Comparison of ENCODE assay signal across 20 cellular contexts in genomic region chr12:3123729-3124128, GRCh38. TPM values are rescaled to one million over a fixed set of nuclear protein-coding genes. Genes with fewer than 3 reads are reported as not detected.
A peak's percentile ranks its signal among the peaks of the same experiment; 100 is the strongest.
DNase-seq lines count a peak whose midpoint lies in the region; ATAC-seq, FAIRE-seq and TF ChIP-seq lines count a peak whose summit lies in the region.
"Had no signal": no experiment of that assay in that cellular context is flagged by ENCODE, and none has a peak within 500 bp of the region (broad histone marks: within the 10 kb centered on the region; RNA-seq: fewer than 3 reads in every experiment).

No MANE protein-coding gene starts in this region.

- no peaks in the 10 kb centered on the region for H3K27me3 ChIP-seq in HepG2 (ENCODE audit: control insufficient read depth in 1 of 2, insufficient read depth in 2 of 2, low read length in 2 of 2)
- H3K27me3 ChIP-seq in right lobe of liver: no peaks in the 10 kb centered on the region
- H3K27me3 ChIP-seq in astrocyte (ENCODE audit: insufficient read depth, low read length): no peaks in the 10 kb centered on the region

- no peak for FAIRE-seq in HepG2 (lab: Jason Lieb, UNC)
- FAIRE-seq in astrocyte (lab: Jason Lieb, UNC): no peak
- FAIRE-seq: GM19239 had no signal

- ATAC-seq in HepG2 (no peak), right lobe of liver (no peak)
- ATAC-seq: activated CD8-positive, alpha-beta T cell treated with anti-CD3 and anti-CD28 coated beads, Interleukin-2, amount 10 ng/mL, durations not matched to agents 7 days and 5 days; activated naive CD8-positive, alpha-beta T cell treated with anti-CD3 and anti-CD28 coated beads, Interleukin-2, amount 50 U/mL, for 24 hours; T-helper 17 cell had no signal

- H2AFZ ChIP-seq in HepG2 (ENCODE audit: low read length): no peak overlapping the region
- no peak overlapping the region for H2AFZ ChIP-seq in astrocyte (ENCODE audit: low read depth, low read length)

- DNase-seq in HepG2 (ENCODE audit: low spot score) (no peak), right lobe of liver (no peak), astrocyte (ENCODE audit: low read depth) (peak; percentile 41), iris pigment epithelial cell (ENCODE audit: low read depth) (peak; percentile 36), glutamatergic neuron (no peak), KG1 (lab: John Stamatoyannopoulos, UW) (no peak), AG08396 (ENCODE audit: low spot score) (no peak)
- no peak for DNase-seq in activated T-cell treated with anti-CD3 and anti-CD28 coated beads, Interleukin-2, amount 50 U/mL, for 1 hour
- DNase-seq: activated B cell treated with CpG ODN at 0.5 μM for 24 hours; activated CD8-positive, alpha-beta T cell treated with anti-CD3 and anti-CD28 coated beads, Interleukin-2, amount 10 ng/mL, durations not matched to agents 7 days and 5 days; activated naive CD8-positive, alpha-beta T cell treated with anti-CD3 and anti-CD28 coated beads, Interleukin-2, amount 50 U/mL, for 24 hours; effector CD4-positive, alpha-beta T cell; NCI-H2029; SHP77; stimulated activated naive CD4-positive, alpha-beta T cell; T-helper 17 cell had no signal

- H3K27ac Mint-ChIP-seq in astrocyte (ENCODE audit: unreplicated experiment) (no peak overlapping the region), glutamatergic neuron (ENCODE audit: unreplicated experiment) (no peak overlapping the region)
- H3K27ac Mint-ChIP-seq: activated B cell treated with CpG ODN at 0.5 μM for 24 hours; activated CD8-positive, alpha-beta T cell treated with anti-CD3 and anti-CD28 coated beads, Interleukin-2, amount 10 ng/mL, durations not matched to agents 7 days and 5 days; activated naive CD8-positive, alpha-beta T cell treated with anti-CD3 and anti-CD28 coated beads, Interleukin-2, amount 50 U/mL, for 24 hours; activated T-helper 1 cell treated with anti-CD3 and anti-CD28 coated beads, Interleukin-12 subunit alpha, Interleukin-12 subunit beta, Interleukin-2, Interleukin-4 antibody, amounts not matched to agents 30 ng/mL and 10 ng/mL and 1 ng/mL, durations not matched to agents 14 hours and 24 hours and 36 hours; T-helper 17 cell; type B pancreatic cell had no signal

- intact Hi-C loops in HepG2 (cut with micrococcal nuclease; ENCODE audit: unreplicated experiment) (no loop called here), right lobe of liver (cut with DNase I) (no loop called here)

- peaks cover 4% of the 10 kb centered on the region for H3K9me3 Mint-ChIP-seq in astrocyte (ENCODE audit: unreplicated experiment)
- no peaks in the 10 kb centered on the region for H3K9me3 Mint-ChIP-seq in glutamatergic neuron (ENCODE audit: unreplicated experiment)
- H3K9me3 Mint-ChIP-seq: activated B cell treated with CpG ODN at 0.5 μM for 24 hours; activated naive CD8-positive, alpha-beta T cell treated with anti-CD3 and anti-CD28 coated beads, Interleukin-2, amount 50 U/mL, for 24 hours had no signal

- H3K4me3 Mint-ChIP-seq in astrocyte (ENCODE audit: unreplicated experiment) (no peak overlapping the region), glutamatergic neuron (ENCODE audit: unreplicated experiment) (no peak overlapping the region)
- H3K4me3 Mint-ChIP-seq: activated B cell treated with CpG ODN at 0.5 μM for 24 hours; activated CD8-positive, alpha-beta T cell treated with anti-CD3 and anti-CD28 coated beads, Interleukin-2, amount 10 ng/mL, durations not matched to agents 7 days and 5 days; activated naive CD8-positive, alpha-beta T cell treated with anti-CD3 and anti-CD28 coated beads, Interleukin-2, amount 50 U/mL, for 24 hours; activated T-helper 1 cell treated with anti-CD3 and anti-CD28 coated beads, Interleukin-12 subunit alpha, Interleukin-12 subunit beta, Interleukin-2, Interleukin-4 antibody, amounts not matched to agents 30 ng/mL and 10 ng/mL and 1 ng/mL, durations not matched to agents 14 hours and 24 hours and 36 hours; nephron; T-helper 17 cell; type B pancreatic cell had no signal

- WGBS in HepG2 (ENCODE audit: low lambda C conversion rate): 68% methylated on average over 4 of the region's 4 CpGs
- WGBS in right lobe of liver (ENCODE audit: insufficient coverage, low coverage, low lambda C conversion rate, missing lambda C conversion rate): 61% methylated on average over 4 of the region's 4 CpGs

- H3K36me3 Mint-ChIP-seq in astrocyte (ENCODE audit: low read depth, unreplicated experiment): no peaks in the 10 kb centered on the region
- peaks cover 6% of the 10 kb centered on the region for H3K36me3 Mint-ChIP-seq in glutamatergic neuron (ENCODE audit: unreplicated experiment)

- no peaks in the 10 kb centered on the region; the same call in 1 of the 2 replicates for H4K20me1 ChIP-seq in HepG2 (ENCODE audit: insufficient read depth, low read length)
- H4K20me1 ChIP-seq in astrocyte (ENCODE audit: insufficient read depth, low read length): peaks cover 24% of the 10 kb centered on the region

- no TSS peak for BruUV-seq in HepG2 (replicated peaks; lab: Mats Ljungman, UMichigan)

- no peak overlapping the region for H3K9ac ChIP-seq in HepG2 (ENCODE audit: insufficient read depth, low read depth, low read length)
- H3K9ac ChIP-seq in astrocyte (ENCODE audit: low read length): no peak overlapping the region

- H3K27me3 Mint-ChIP-seq in astrocyte (ENCODE audit: low read depth, unreplicated experiment) (peaks cover 3% of the 10 kb centered on the region), glutamatergic neuron (ENCODE audit: unreplicated experiment) (peaks cover 9% of the 10 kb centered on the region)
- H3K27me3 Mint-ChIP-seq: type B pancreatic cell had no signal

- H3K4me1 Mint-ChIP-seq in astrocyte (ENCODE audit: low read depth, unreplicated experiment) (peaks cover 22% of the 10 kb centered on the region), glutamatergic neuron (ENCODE audit: low read depth, unreplicated experiment) (peaks cover 24% of the 10 kb centered on the region)
- H3K4me1 Mint-ChIP-seq: activated B cell treated with CpG ODN at 0.5 μM for 24 hours had no signal

- in situ Hi-C loops in HepG2 (cut with HindIII; ENCODE audit: extremely low pct_ligation_motif_present, low pct_unique_long_range_greater_than_20kb): no loop called here

- no peak overlapping the region for H3K4me2 ChIP-seq in HepG2 (ENCODE audit: low read depth, low read length)
- peak overlapping the region; percentile 9 for H3K4me2 ChIP-seq in astrocyte (ENCODE audit: low read length)

- H3K4me1 ChIP-seq in HepG2 (ENCODE audit: insufficient read depth, low read length) (peaks cover 10% of the 10 kb centered on the region; the same call in 1 of the 2 replicates), right lobe of liver (peaks cover 0 to 46% (median 20%) of the 10 kb centered on the region in 4 donors), astrocyte (ENCODE audit: insufficient read depth, low read length) (peaks cover 39% of the 10 kb centered on the region)

- POLR2A ChIA-PET in HepG2 (lab: Yijun Ruan, JAX): interaction anchor here (1.3 kb wide), 1 partner anchor 19 kb away, joined by 4 read pairs; no protein-coding TSS in a partner anchor

- H3K9me3 ChIP-seq in HepG2 (ENCODE audit: low read length): no peaks in the 10 kb centered on the region
- H3K9me3 ChIP-seq in right lobe of liver: no peaks in the 10 kb centered on the region
- no peaks in the 10 kb centered on the region for H3K9me3 ChIP-seq in astrocyte (ENCODE audit: insufficient read depth, low read depth, low read length)

- TF ChIP-seq POLR2A in HepG2 (IDR thresholded peaks at IDR 0.05; ENCODE audit: insufficient read depth in 1 of 2, low read depth in 2 of 2, low read length in 2 of 2) (no peak), right lobe of liver (IDR thresholded peaks at IDR 0.05) (no peak)

- TF ChIP-seq EP300 in HepG2 (IDR thresholded peaks at IDR 0.05; ENCODE audit: low read depth in 2 of 2, low read length in 2 of 2) (no peak), HepG2 (CRISPR knock-in tag; IDR thresholded peaks at IDR 0.05; ENCODE audit: borderline replicate concordance) (no peak)

- CTCF ChIA-PET in HepG2 (lab: Yijun Ruan, JAX; ENCODE audit: low intra/inter-chr PET ratio, low total read pairs): no interaction called here

- TF ChIP-seq RAD21 in HepG2 (CRISPR knock-in tag; IDR thresholded peaks at IDR 0.05): no peak

- H3K79me2 ChIP-seq in HepG2 (ENCODE audit: insufficient read depth, low read length): peaks cover 6% of the 10 kb centered on the region
- H3K79me2 ChIP-seq in astrocyte (ENCODE audit: insufficient read depth, low read length): peaks cover 3% of the 10 kb centered on the region

- no peak overlapping the region for H3K4me3 ChIP-seq in HepG2 (replicated peaks in 1 of 3; ENCODE audit: insufficient read depth in 1 of 3, low read depth in 2 of 3, low read length in 3 of 3)
- no peak overlapping the region for H3K4me3 ChIP-seq in right lobe of liver
- H3K4me3 ChIP-seq in astrocyte (ENCODE audit: insufficient read depth, low read depth, low read length): no peak overlapping the region

- H3K36me3 ChIP-seq in HepG2 (replicated peaks in 1 of 2; ENCODE audit: control insufficient read depth in 1 of 2, insufficient read depth in 2 of 2, low read length in 2 of 2) (peaks cover 3 to 22% of the 10 kb centered on the region in 2 experiments; a peak in 4 of 5 replicates), right lobe of liver (no peaks in the 10 kb centered on the region), astrocyte (ENCODE audit: insufficient read depth, low read length) (no peaks in the 10 kb centered on the region)

- TF ChIP-seq CTCF in HepG2 (CRISPR knock-in tag; IDR thresholded peaks at IDR 0.05): no peak
- no peak for TF ChIP-seq CTCF in right lobe of liver (IDR thresholded peaks at IDR 0.05)
- no peak for TF ChIP-seq CTCF in astrocyte (IDR thresholded peaks at IDR 0.05; ENCODE audit: insufficient read depth, low read depth, low read length)
- no peak for TF ChIP-seq CTCF in glutamatergic neuron (IDR thresholded peaks at IDR 0.05; ENCODE audit: partially characterized antibody, unreplicated experiment)

- H3K27ac ChIP-seq in HepG2 (ENCODE audit: extremely low read length, insufficient read depth, low read length) (no peak overlapping the region), right lobe of liver (peak overlapping the region in 1 of 3 donors; percentile 87), astrocyte (ENCODE audit: low read depth, low read length) (no peak overlapping the region)

RNA-seq across cellular contexts. Expression of gene TSPAN9, which starts 46.5 kb away (rescaled TPM):
- total RNA-seq in HepG2 (2016; rRNA removed; fragmentation: Illumina TruSeq; extraction: Trizol) (11.6 and 18.1 TPM in 2 replicates), right lobe of liver (10 to 100 TPM; 23.7 to 53.2 (median 39.8) TPM), astrocyte (39.8 and 40.9 TPM in 2 replicates), glutamatergic neuron (ENCODE audit: unreplicated experiment) (142 TPM)
- total RNA-seq in HepG2 (2016; cell fraction: cytosol; rRNA removed; fragmentation: Illumina TruSeq; extraction: Trizol; ENCODE audit: low read depth): 2.5 and 3.1 TPM in 2 replicates
- 9.6 and 21.5 TPM in 2 replicates for total RNA-seq in HepG2 (2016; cell fraction: insoluble cytoplasmic fraction; rRNA removed; fragmentation: Illumina TruSeq; extraction: Trizol)
- total RNA-seq in HepG2 (2016; cell fraction: membrane; rRNA removed; fragmentation: Illumina TruSeq; extraction: Trizol): 4.4 and 4.6 TPM in 2 replicates
- 16.9 and 19.5 TPM in 2 replicates for total RNA-seq in HepG2 (2016; cell fraction: nucleus; rRNA removed; fragmentation: Illumina TruSeq; extraction: Trizol)
- 42.3 and 58.2 TPM in 2 replicates for polyA plus RNA-seq in HepG2 (2011; rRNA removed)
- polyA plus RNA-seq in HepG2 (2011; cell fraction: cytosol; rRNA removed): 38.6 and 41.6 TPM in 2 replicates
- 55.3 and 55.7 TPM in 2 replicates for polyA plus RNA-seq in HepG2 (2011; cell fraction: nucleus; rRNA removed)
- 27.2 and 58.7 TPM in 2 replicates for polyA plus RNA-seq in HepG2 (2012)
- 2.2 and 3.0 TPM in 2 replicates for polyA plus RNA-seq in HepG2 (2016; cell fraction: cytosol; fragmentation: Illumina TruSeq; extraction: Trizol; ENCODE audit: low read depth)
- 9.6 and 13.8 TPM in 2 replicates for polyA plus RNA-seq in HepG2 (2016; cell fraction: insoluble cytoplasmic fraction; fragmentation: Illumina TruSeq; extraction: Trizol; ENCODE audit: low read depth)
- 4.1 TPM in 2 replicates for polyA plus RNA-seq in HepG2 (2016; cell fraction: membrane; fragmentation: Illumina TruSeq; extraction: Trizol; ENCODE audit: low read depth)
- polyA plus RNA-seq in HepG2 (2016; cell fraction: nucleus; fragmentation: Illumina TruSeq; extraction: Trizol; ENCODE audit: insufficient read depth, low read depth): 31.0 and 34.1 TPM in 2 replicates
- polyA minus RNA-seq in HepG2 (2011; rRNA and poly(A)+ RNA removed; ENCODE audit: low replicate concordance): 9.4 and 96.3 TPM in 2 replicates
- 25.1 and 32.3 TPM in 2 replicates for polyA minus RNA-seq in HepG2 (2011; cell fraction: cytosol; rRNA and poly(A)+ RNA removed)
- polyA minus RNA-seq in HepG2 (2011; cell fraction: nucleus; rRNA and poly(A)+ RNA removed): 27.2 and 29.7 TPM in 2 replicates
- total RNA-seq: activated CD8-positive, alpha-beta T cell treated with anti-CD3 and anti-CD28 coated beads, Interleukin-2, amount 10 ng/mL, durations not matched to agents 7 days and 5 days had no signal

Comparison
In these comparisons a context has a peak if more than half of its experiments do, and no peak if none do; other contexts are left out.
1. DNase-seq: peak in astrocyte (single experiment) and iris pigment epithelial cell (single experiment); none in HepG2 (single experiment), right lobe of liver (0 of 3), glutamatergic neuron (single experiment), KG1 (single experiment), activated T-cell treated with anti-CD3 and anti-CD28 coated beads, Interleukin-2, amount 50 U/mL, for 1 hour (single experiment) and AG08396 (single experiment).